In genomic region chr12:50402270-50403000, GRCh38 we compare ENCODE assay signal across 9 cellular contexts. TPM values are rescaled to one million over a fixed set of nuclear protein-coding genes. Genes with fewer than 3 reads are reported as not detected.
DNase-seq lines count a peak whose midpoint lies in the region; ATAC-seq and TF ChIP-seq lines count a peak whose summit lies in the region.
"Had no signal": no experiment of that assay in that cellular context is flagged by ENCODE, and none has a peak within 500 bp of the region (broad histone marks: within the 10 kb centered on the region; RNA-seq: fewer than 3 reads in every experiment).

No MANE protein-coding gene starts in this region.

- peaks cover 7% of the 10 kb centered on the region for H3K79me1 ChIP-seq in trophoblast cell (ENCODE audit: low read length)

- ATAC-seq in RWPE2 (ENCODE audit: low read depth): no peak

- H2AFZ ChIP-seq in trophoblast cell (ENCODE audit: insufficient read depth, low read length, poor library complexity): no peak overlapping the region

- peaks cover 16% of the 10 kb centered on the region for H3K79me2 ChIP-seq in trophoblast cell (ENCODE audit: control insufficient read depth, insufficient read depth, low read length, poor library complexity)

- H2BK5ac ChIP-seq in trophoblast cell (ENCODE audit: low read depth, low read length, poor library complexity): no peak overlapping the region

- no peak overlapping the region for H4K8ac ChIP-seq in trophoblast cell (ENCODE audit: low read depth, low read length)

- H3K27me3 ChIP-seq in GM06990 (replicated peaks; ENCODE audit: control insufficient read depth, insufficient read depth, low read length): no peaks in the 10 kb centered on the region
- H3K27me3 ChIP-seq in RWPE2 (ENCODE audit: insufficient read depth, poor library complexity, severe bottlenecking): no peaks in the 10 kb centered on the region
- no peaks in the 10 kb centered on the region for H3K27me3 ChIP-seq in trophoblast cell (ENCODE audit: insufficient read depth, low read length)

- DNase-seq in GM06990 (ENCODE audit: extremely low read depth, insufficient read length): no peak
- DNase-seq in RWPE2 (ENCODE audit: low spot score): no peak
- DNase-seq in epithelial cell of proximal tubule (ENCODE audit: low read depth): no peak
- peak in 1 of 2 donors; percentile 8 for DNase-seq in trophoblast cell
- DNase-seq in DMS 273 treated with DMSO at 0.1 percent for 48 hours (lab: John Stamatoyannopoulos, UW): no peak
- DNase-seq in NCI-H2107 treated with DMSO at 0.1 percent for 48 hours (lab: John Stamatoyannopoulos, UW; ENCODE audit: unreplicated experiment): no peak
- DNase-seq in NCI-H146 treated with DMSO at 0.1 percent for 48 hours (lab: John Stamatoyannopoulos, UW; ENCODE audit: unreplicated experiment): no peak
- DNase-seq in HUDEP-2 (lab: John Stamatoyannopoulos, UW; ENCODE audit: unreplicated experiment in 76 of 76): no peak

- H3K4me2 ChIP-seq in trophoblast cell (ENCODE audit: low read length): peak overlapping the region; percentile 58

- no peak overlapping the region for H2BK12ac ChIP-seq in trophoblast cell (ENCODE audit: low read length)

- H3K23ac ChIP-seq in trophoblast cell (ENCODE audit: low read length): no peak overlapping the region

- H4K91ac ChIP-seq in trophoblast cell (ENCODE audit: low read depth, low read length): no peak overlapping the region

- H2BK120ac ChIP-seq in trophoblast cell (ENCODE audit: insufficient read depth, low read length, poor library complexity): no peak overlapping the region

- H3K4me3 ChIP-seq in GM06990 (replicated peaks; ENCODE audit: low read depth, low read length) (peak overlapping the region; percentile 71), RWPE2 (ENCODE audit: severe bottlenecking) (peak overlapping the region; percentile 65), epithelial cell of proximal tubule (ENCODE audit: low read depth, low read length) (peak overlapping the region; percentile 79), trophoblast cell (ENCODE audit: low read depth, low read length) (no peak overlapping the region)

- H3K36me3 ChIP-seq in GM06990 (ENCODE audit: control insufficient read depth, insufficient read depth, low read length) (no peaks in the 10 kb centered on the region), RWPE2 (ENCODE audit: low read depth) (peaks cover 26% of the 10 kb centered on the region), trophoblast cell (ENCODE audit: control insufficient read depth in 1 of 2, insufficient read depth in 2 of 2, low read length in 2 of 2) (peaks cover 0 to 5% of the 10 kb centered on the region in 2 experiments)

- peaks cover 30% of the 10 kb centered on the region for H3K4me1 ChIP-seq in RWPE2 (ENCODE audit: insufficient read depth, poor library complexity, severe bottlenecking)
- H3K4me1 ChIP-seq in trophoblast cell (ENCODE audit: control insufficient read depth in 1 of 2, insufficient read depth in 2 of 2, low read length in 2 of 2): no peaks in the 10 kb centered on the region

- no peak overlapping the region for H3K9ac ChIP-seq in trophoblast cell (ENCODE audit: low read length)

- H3K18ac ChIP-seq in trophoblast cell (ENCODE audit: low read length): no peak overlapping the region

- H3K27ac ChIP-seq in RWPE2 (ENCODE audit: poor library complexity, severe bottlenecking): peak overlapping the region; percentile 73
- no peak overlapping the region for H3K27ac ChIP-seq in trophoblast cell (ENCODE audit: low read depth, low read length)

- no peak for TF ChIP-seq CTCF in GM06990 (IDR thresholded peaks at IDR 0.05; ENCODE audit: insufficient read depth, low read length, poor library complexity, severe bottlenecking)
- TF ChIP-seq CTCF in RWPE2 (IDR thresholded peaks at IDR 0.05; ENCODE audit: poor library complexity, severe bottlenecking): no peak
- TF ChIP-seq CTCF in epithelial cell of proximal tubule (conservative IDR thresholded peaks at IDR 0.05; ENCODE audit: low read depth, low read length): no peak

- H3K9me3 ChIP-seq in RWPE2 (ENCODE audit: severe bottlenecking): no peaks in the 10 kb centered on the region
- H3K9me3 ChIP-seq in trophoblast cell (ENCODE audit: insufficient read depth, low read depth, low read length): peaks cover 4% of the 10 kb centered on the region

- no peak overlapping the region for H3K14ac ChIP-seq in trophoblast cell (ENCODE audit: low read length)

- no peak overlapping the region for H4K12ac ChIP-seq in trophoblast cell (ENCODE audit: low read depth, low read length)

- H3K4ac ChIP-seq in trophoblast cell (ENCODE audit: low read depth, low read length): peak overlapping the region; percentile 86

- no CpG with 5 or more reads among the region's 7 CpGs for WGBS in trophoblast cell (ENCODE audit: extremely low coverage, insufficient coverage, insufficient read length)

- H2AK5ac ChIP-seq in trophoblast cell (ENCODE audit: low read length): no peak overlapping the region

RNA-seq across cellular contexts. Expression of gene LARP4, which starts 1.8 kb away (rescaled TPM):
- total RNA-seq in epithelial cell of proximal tubule: 24.0 and 27.1 TPM in 2 replicates
- polyA plus RNA-seq in trophoblast cell (2013): 49.3 and 52.4 TPM in 2 replicates

RNA-seq across cellular contexts. Expression of gene FAM186A, which starts 6.0 kb away (rescaled TPM):
- not detected in 2 replicates for total RNA-seq in epithelial cell of proximal tubule
- not detected in 2 replicates for polyA plus RNA-seq in trophoblast cell (2013)
- polyA plus RNA-seq: adipose tissue had no signal
